1 cellular context compared by ENCODE assay signal in genomic region chr19:49150106-49150943, GRCh38.
A peak's percentile ranks its signal among the peaks of the same experiment; 100 is the strongest.
TF ChIP-seq lines count a peak whose summit lies in the region.

No MANE protein-coding gene starts in this region.

TF ChIP-seq in liver, 16 proteins besides CTCF, POLR2A, EP300 and RAD21:
- TF ChIP-seq HNF4A (conservative IDR thresholded peaks at IDR 0.05) (peak in 1 of 2 donors; percentile 46), RXRA (IDR thresholded peaks at IDR 0.05) (peak; percentile 31 to 50), FOXA2 (IDR thresholded peaks at IDR 0.05) (no peak), HNF4G (IDR thresholded peaks at IDR 0.05) (no peak), ATF3 (IDR thresholded peaks at IDR 0.05) (peak; percentile 18), YY1 (IDR thresholded peaks at IDR 0.05) (peak; percentile 59), SP1 (IDR thresholded peaks at IDR 0.05) (peak; percentile 76), EGR1 (IDR thresholded peaks at IDR 0.05; ENCODE audit: low read depth in 2 of 2) (peak in 1 of 2 donors; percentile 42), ZBTB33 (IDR thresholded peaks at IDR 0.05) (no peak), REST (IDR thresholded peaks at IDR 0.05) (peak; percentile 79), NR2F2 (IDR thresholded peaks at IDR 0.05) (peak; percentile 1), FOXA1 (IDR thresholded peaks at IDR 0.05) (no peak), TAF1 (conservative IDR thresholded peaks at IDR 0.05) (peak; percentile 47), MAX (IDR thresholded peaks at IDR 0.05) (peak; percentile 90), JUND (IDR thresholded peaks at IDR 0.05) (peak in 1 of 2 donors; percentile 40), GABPA (IDR thresholded peaks at IDR 0.05 in 1 of 2, conservative IDR thresholded peaks at IDR 0.05 in 1 of 2) (peak in 1 of 2 donors; percentile 64)
TF ChIP-seq in liver: peak in this region for 12.
